2 cellular contexts compared by ENCODE assay signal in the genomic region with DNA sequence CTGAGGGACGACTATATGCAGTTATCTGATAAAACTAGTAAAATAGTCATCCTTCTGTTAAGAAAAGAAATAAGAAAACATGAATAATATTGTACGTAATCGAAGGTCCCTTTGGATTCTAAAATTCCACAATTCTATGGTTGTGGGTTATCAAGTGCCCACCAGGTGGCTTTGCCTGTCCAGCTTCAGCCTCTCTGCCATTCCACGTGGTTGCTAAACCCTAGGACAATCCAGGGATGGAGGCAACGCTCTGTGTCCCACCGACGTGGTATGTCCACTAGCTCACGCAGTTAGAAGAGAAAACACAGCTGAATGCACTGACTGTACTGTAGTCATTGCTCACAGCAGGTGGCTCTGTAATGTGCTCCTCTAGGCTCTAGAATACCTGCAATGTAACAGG.
A peak's percentile ranks its signal among the peaks of the same experiment; 100 is the strongest.
TF ChIP-seq lines count a peak whose summit lies in the region.

No MANE protein-coding gene starts in this region.

TF ChIP-seq in HepG2, 621 proteins besides CTCF, POLR2A, EP300 and RAD21:
- TF ChIP-seq ZSCAN20 (CRISPR knock-in tag; IDR thresholded peaks at IDR 0.05; ENCODE audit: borderline replicate concordance): no peak
- 0 out of 2 replicates have a peak, but pooled peaks have one; percentile 6 for TF ChIP-seq SMC3 (IDR thresholded peaks at IDR 0.05; ENCODE audit: low read length)
TF ChIP-seq in HepG2: peak in this region for 1.

TF ChIP-seq in H1, 55 proteins besides CTCF, POLR2A, EP300 and RAD21:
- no peak for TF ChIP-seq SRF (IDR thresholded peaks at IDR 0.05; ENCODE audit: low read depth, low read length)
- no peak for TF ChIP-seq HDAC2 (IDR thresholded peaks at IDR 0.05; ENCODE audit: borderline replicate concordance in 1 of 2, low read depth in 2 of 2, low read length in 2 of 2)
- no peak for TF ChIP-seq YY1 (IDR thresholded peaks at IDR 0.05; ENCODE audit: low read depth, low read length)
- no peak for TF ChIP-seq BCL11A (IDR thresholded peaks at IDR 0.05; ENCODE audit: low read depth in 2 of 2, low read length in 2 of 2)
- no peak for TF ChIP-seq TBP (IDR thresholded peaks at IDR 0.05; ENCODE audit: low read depth, low read length)
- TF ChIP-seq POLR2AphosphoS5 (IDR thresholded peaks at IDR 0.05; ENCODE audit: low read depth, low read length): no peak
- no peak for TF ChIP-seq RBBP5 (IDR thresholded peaks at IDR 0.05; ENCODE audit: borderline replicate concordance, low read depth, low read length)
- TF ChIP-seq CHD1 (IDR thresholded peaks at IDR 0.05; ENCODE audit: low read depth, low read length): no peak
- no peak for TF ChIP-seq CEBPB (IDR thresholded peaks at IDR 0.05; ENCODE audit: low read depth, low read length)
- TF ChIP-seq, protein P1, sequence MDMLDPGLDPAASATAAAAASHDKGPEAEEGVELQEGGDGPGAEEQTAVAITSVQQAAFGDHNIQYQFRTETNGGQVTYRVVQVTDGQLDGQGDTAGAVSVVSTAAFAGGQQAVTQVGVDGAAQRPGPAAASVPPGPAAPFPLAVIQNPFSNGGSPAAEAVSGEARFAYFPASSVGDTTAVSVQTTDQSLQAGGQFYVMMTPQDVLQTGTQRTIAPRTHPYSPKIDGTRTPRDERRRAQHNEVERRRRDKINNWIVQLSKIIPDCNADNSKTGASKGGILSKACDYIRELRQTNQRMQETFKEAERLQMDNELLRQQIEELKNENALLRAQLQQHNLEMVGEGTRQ (IDR thresholded peaks at IDR 0.05; ENCODE audit: low read length): no peak
- TF ChIP-seq ASH2L (IDR thresholded peaks at IDR 0.05; ENCODE audit: low read length): no peak
- no peak for TF ChIP-seq RNF2 (IDR thresholded peaks at IDR 0.05; ENCODE audit: borderline replicate concordance, low read depth, low read length, missing control alignments, poor library complexity, severe bottlenecking)
- no peak for TF ChIP-seq SP2 (IDR thresholded peaks at IDR 0.05; ENCODE audit: low read length)
- no peak for TF ChIP-seq CBX8 (IDR thresholded peaks at IDR 0.05; ENCODE audit: borderline replicate concordance, low read depth, low read length)
- no peak for TF ChIP-seq RXRA (IDR thresholded peaks at IDR 0.05; ENCODE audit: insufficient read depth, low read depth, low read length)
- TF ChIP-seq SIX5 (IDR thresholded peaks at IDR 0.05; ENCODE audit: low read depth, low read length): no peak
- TF ChIP-seq, protein P2, sequence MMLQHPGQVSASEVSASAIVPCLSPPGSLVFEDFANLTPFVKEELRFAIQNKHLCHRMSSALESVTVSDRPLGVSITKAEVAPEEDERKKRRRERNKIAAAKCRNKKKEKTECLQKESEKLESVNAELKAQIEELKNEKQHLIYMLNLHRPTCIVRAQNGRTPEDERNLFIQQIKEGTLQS (IDR thresholded peaks at IDR 0.05; ENCODE audit: insufficient read depth, low read depth, low read length): no peak
- no peak for TF ChIP-seq SIN3A (conservative IDR thresholded peaks at IDR 0.05 in 1 of 2, IDR thresholded peaks at IDR 0.05 in 1 of 2; ENCODE audit: low read depth in 1 of 2, low read length in 2 of 2)
TF ChIP-seq in H1: peak in this region for 0.
